1 cellular context compared by ENCODE assay signal in genomic region chr13:98300956-98301641, GRCh38.
A peak's percentile ranks its signal among the peaks of the same experiment; 100 is the strongest.
TF ChIP-seq lines count a peak whose summit lies in the region.

No MANE protein-coding gene starts in this region.

TF ChIP-seq in HepG2, 621 proteins besides CTCF, POLR2A, EP300 and RAD21 (continued from another document and continues in another):
- TF ChIP-seq PATZ1 (CRISPR knock-in tag; IDR thresholded peaks at IDR 0.05) (peak; percentile 32; the same call in 1 of the 2 replicates), ARHGAP35 (CRISPR knock-in tag; IDR thresholded peaks at IDR 0.05; ENCODE audit: borderline replicate concordance) (0 out of 2 replicates have a peak, but pooled peaks have one; percentile 29), REPIN1 (CRISPR knock-in tag; IDR thresholded peaks at IDR 0.05; ENCODE audit: borderline replicate concordance, low read depth) (0 out of 2 replicates have a peak, but pooled peaks have one; percentile 37), ZNF44 (CRISPR knock-in tag; IDR thresholded peaks at IDR 0.05) (no peak), ZUFSP (CRISPR knock-in tag; IDR thresholded peaks at IDR 0.05; ENCODE audit: borderline replicate concordance) (no peak), ERF (CRISPR knock-in tag; IDR thresholded peaks at IDR 0.05) (0 out of 2 replicates have a peak, but pooled peaks have one; percentile 45), U2AF2 (IDR thresholded peaks at IDR 0.05; ENCODE audit: low read depth, low read length) (no peak), YEATS4 (CRISPR knock-in tag; IDR thresholded peaks at IDR 0.05; ENCODE audit: borderline replicate concordance) (peak; percentile 37; the same call in 1 of the 2 replicates), ARID4A (CRISPR knock-in tag; IDR thresholded peaks at IDR 0.05; ENCODE audit: borderline replicate concordance) (peak; percentile 64; the same call in 1 of the 2 replicates), ZBTB4 (CRISPR knock-in tag; IDR thresholded peaks at IDR 0.05; ENCODE audit: borderline replicate concordance) (peak; percentile 65; the same call in 1 of the 2 replicates), ZNF781 (CRISPR knock-in tag; IDR thresholded peaks at IDR 0.05; ENCODE audit: borderline replicate concordance, not compliant biosample characterization) (no peak), YEATS2 (CRISPR knock-in tag; IDR thresholded peaks at IDR 0.05; ENCODE audit: borderline replicate concordance) (peak; percentile 46; the same call in 1 of the 2 replicates), EEA1 (CRISPR knock-in tag; IDR thresholded peaks at IDR 0.05; ENCODE audit: borderline replicate concordance) (peak; percentile 25; the same call in 1 of the 2 replicates), NFE2L2 (IDR thresholded peaks at IDR 0.05; ENCODE audit: low read length) (no peak), KDM4B (CRISPR knock-in tag; IDR thresholded peaks at IDR 0.05) (0 out of 2 replicates have a peak, but pooled peaks have one; percentile 66), PAXIP1 (CRISPR knock-in tag; conservative IDR thresholded peaks at IDR 0.05) (peak; percentile 71), MED1 (CRISPR knock-in tag; IDR thresholded peaks at IDR 0.05) (peak; percentile 68), TBX3 (IDR thresholded peaks at IDR 0.05; ENCODE audit: borderline replicate concordance) (no peak), XBP1 (CRISPR knock-in tag; IDR thresholded peaks at IDR 0.05) (peak; percentile 66; the same call in 1 of the 2 replicates), PHF8 (CRISPR knock-in tag; IDR thresholded peaks at IDR 0.05) (0 out of 2 replicates have a peak, but pooled peaks have one; percentile 27), ZNF782 (CRISPR knock-in tag; IDR thresholded peaks at IDR 0.05; ENCODE audit: borderline replicate concordance) (no peak), KDM6A (CRISPR knock-in tag; IDR thresholded peaks at IDR 0.05; ENCODE audit: low read depth) (no peak), ZNF33A (CRISPR knock-in tag; IDR thresholded peaks at IDR 0.05; ENCODE audit: borderline replicate concordance) (no peak), TFDP2 (CRISPR knock-in tag; IDR thresholded peaks at IDR 0.05) (0 out of 2 replicates have a peak, but pooled peaks have one; percentile 16), PITX1 (CRISPR knock-in tag; IDR thresholded peaks at IDR 0.05) (peak; percentile 13; the same call in 1 of the 2 replicates), SMAD3 (CRISPR knock-in tag; IDR thresholded peaks at IDR 0.05) (peak; percentile 60), ZNF121 (CRISPR knock-in tag; IDR thresholded peaks at IDR 0.05) (peak; percentile 10; the same call in 1 of the 2 replicates), IKZF5 (CRISPR knock-in tag; IDR thresholded peaks at IDR 0.05) (peak; percentile 55; the same call in 1 of the 2 replicates), TEAD3 (CRISPR knock-in tag; optimal IDR thresholded peaks at IDR 0.05; ENCODE audit: borderline replicate concordance) (peak; percentile 15), ZBTB44 (CRISPR knock-in tag; IDR thresholded peaks at IDR 0.05) (no peak), ZFP91 (CRISPR knock-in tag; IDR thresholded peaks at IDR 0.05; ENCODE audit: borderline replicate concordance) (peak; percentile 50; the same call in 1 of the 2 replicates)
